ENCODE assay signal across 8 cellular contexts in the genomic region with DNA sequence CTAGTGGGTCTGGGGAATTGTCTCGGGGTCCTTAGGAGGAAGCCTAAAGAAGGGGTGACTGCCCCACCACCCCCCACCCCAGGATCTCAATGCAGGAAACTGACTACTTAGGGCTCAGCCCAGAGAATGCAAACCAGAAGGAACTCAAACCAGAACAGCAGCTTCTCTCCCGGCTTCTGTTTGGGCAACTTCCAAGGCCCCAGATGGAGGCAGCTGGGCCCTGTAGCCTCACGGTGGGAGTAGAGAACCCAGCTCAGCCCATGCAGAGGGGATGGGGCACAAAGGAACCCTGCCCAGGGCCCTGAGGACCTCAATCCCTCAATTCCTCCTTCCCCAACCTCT. TPM values are rescaled to one million over a fixed set of nuclear protein-coding genes. Genes with fewer than 3 reads are reported as not detected.
DNase-seq lines count a peak whose midpoint lies in the region; ATAC-seq, FAIRE-seq and TF ChIP-seq lines count a peak whose summit lies in the region.
"Had no signal": no experiment of that assay in that cellular context is flagged by ENCODE, and none has a peak within 500 bp of the region (broad histone marks: within the 10 kb centered on the region; RNA-seq: fewer than 3 reads in every experiment).

No MANE protein-coding gene starts in this region.

- H3K27me3 ChIP-seq in PC-9 (ENCODE audit: insufficient read depth, low read depth) (no peaks in the 10 kb centered on the region), esophagus squamous epithelium (no peaks in the 10 kb centered on the region), small intestine (ENCODE audit: control insufficient read depth in 2 of 2, insufficient read depth in 2 of 2, low read length in 2 of 2) (no peaks in the 10 kb centered on the region)

- no peaks in the 10 kb centered on the region for H3K9me2 ChIP-seq in PC-9 (ENCODE audit: insufficient read depth)

- no TSS peak for BruUV-seq in PC-9 (replicated peaks; lab: Mats Ljungman, UMichigan)

- CTCF ChIA-PET in PC-9 (lab: Charles Lee), result no interaction called here

- TF ChIP-seq POLR2A in esophagus squamous epithelium (IDR thresholded peaks at IDR 0.05), result no peak

- H3K36me3 ChIP-seq in PC-9 (ENCODE audit: low read depth), result no peaks in the 10 kb centered on the region
- H3K36me3 ChIP-seq in esophagus squamous epithelium, result peaks cover 0 to 4% (median 0%) of the 10 kb centered on the region in 3 donors
- no peaks in the 10 kb centered on the region for H3K36me3 ChIP-seq in small intestine (ENCODE audit: control insufficient read depth in 2 of 2, insufficient read depth in 2 of 2, low read length in 2 of 2)

- H2AFZ ChIP-seq in PC-9, result no peak overlapping the region

- TF ChIP-seq CTCF in PC-9 (conservative IDR thresholded peaks at IDR 0.05) (no peak), esophagus squamous epithelium (IDR thresholded peaks at IDR 0.05) (no peak)

- FAIRE-seq in small intestine (lab: Jason Lieb, UNC), result no peak

- intact Hi-C loops in PC-9 (cut with micrococcal nuclease; ENCODE audit: unreplicated experiment), result no loop called here
- intact Hi-C loops in esophagus squamous epithelium (cut with DNase I), result no loop called here

- ATAC-seq in GM18517 (IDR thresholded peaks at IDR 0.05; ENCODE audit: unreplicated experiment) (no peak), GM19452 (IDR thresholded peaks at IDR 0.05; ENCODE audit: unreplicated experiment) (no peak)

- H3K4me1 ChIP-seq in PC-9 (replicated peaks; ENCODE audit: insufficient read depth) (peaks cover 36% of the 10 kb centered on the region), esophagus squamous epithelium (peaks cover 20 to 69% (median 37%) of the 10 kb centered on the region in 3 donors), small intestine (ENCODE audit: control insufficient read depth in 2 of 2, insufficient read depth in 1 of 2, low read depth in 1 of 2, low read length in 1 of 2) (peaks cover 0 to 4% of the 10 kb centered on the region in 2 donors)

- H3K79me2 ChIP-seq in PC-9 (ENCODE audit: low read depth), result peaks cover 15% of the 10 kb centered on the region

- H3K27ac ChIP-seq in PC-9, result no peak overlapping the region
- H3K27ac ChIP-seq in esophagus squamous epithelium, result peak overlapping the region; percentile 55 to 85 (median 84)
- peak overlapping the region; percentile 52 to 90 for H3K27ac ChIP-seq in small intestine (ENCODE audit: low read depth in 1 of 2, low read length in 1 of 2)

- H3K9me3 ChIP-seq in PC-9 (ENCODE audit: insufficient read depth, low read depth) (no peaks in the 10 kb centered on the region), esophagus squamous epithelium (no peaks in the 10 kb centered on the region), small intestine (ENCODE audit: control insufficient read depth, low read depth) (no peaks in the 10 kb centered on the region)

- peaks cover 53% of the 10 kb centered on the region for H3F3A ChIP-seq in PC-9 (ENCODE audit: insufficient read depth, low read depth)

- POLR2A ChIA-PET in PC-9 (lab: Charles Lee; ENCODE audit: unreplicated experiment), result no interaction called here

- H4K20me1 ChIP-seq in PC-9 (ENCODE audit: insufficient read depth), result no peaks in the 10 kb centered on the region

- H3K4me2 ChIP-seq in PC-9, result peak overlapping the region; percentile 52

- DNase-seq in PC-9, result no peak
- no peak for DNase-seq in esophagus squamous epithelium (lab: John Stamatoyannopoulos, UW)
- DNase-seq in small intestine, result no peak
- no peak for DNase-seq in NCI-H345 (lab: John Stamatoyannopoulos, UW)
- DNase-seq: posterior cingulate gyrus had no signal

- WGBS in esophagus squamous epithelium, 2 donors, result 10 to 14% methylated on average over 3 of the region's 3 CpGs
- WGBS in small intestine, 3 donors, result 15 to 33% (median 32%) methylated on average over 3 of the region's 3 CpGs

- H3K4me3 ChIP-seq in GM08714 (ENCODE audit: low read length), result peak overlapping the region; percentile 83; the same call in 1 of the 2 replicates
- peak overlapping the region; percentile 10; the same call in 1 of the 2 replicates for H3K4me3 ChIP-seq in PC-9
- peak overlapping the region; percentile 8 to 80 (median 54) for H3K4me3 ChIP-seq in esophagus squamous epithelium
- H3K4me3 ChIP-seq in small intestine (ENCODE audit: low read depth in 1 of 2, low read length in 2 of 2), result peak overlapping the region in 1 of 2 donors; percentile 48

RNA-seq across cellular contexts. Expression of gene ADGRE5, which starts 2.3 kb away (rescaled TPM):
- total RNA-seq in PC-9 (2021), result 61.1 and 68.2 TPM in 2 replicates
- total RNA-seq in esophagus squamous epithelium, result 10 to 100 TPM in 2 of 4 donors, 1 to 10 TPM in 2; 5.6 to 23.7 (median 11.1) TPM
- 10 to 100 TPM; 13.6 to 51.6 (median 15.7) TPM for polyA plus RNA-seq in small intestine

RNA-seq across cellular contexts. Expression of gene DDX39A, which starts 35.6 kb away (rescaled TPM):
- 66.5 and 67.4 TPM in 2 replicates for total RNA-seq in PC-9 (2021)
- 100 to 1,000 TPM in 1 of 4 donors, 10 to 100 TPM in 3; 59.2 to 144 (median 88.4) TPM for total RNA-seq in esophagus squamous epithelium
- 100 to 1,000 TPM; 110 to 139 (median 139) TPM for polyA plus RNA-seq in small intestine

RNA-seq across cellular contexts. Expression of gene PKN1, which starts 49.6 kb away (rescaled TPM):
- total RNA-seq in PC-9 (2021), result 257 and 417 TPM in 2 replicates
- 10 to 100 TPM in 2 of 4 donors, 1 to 10 TPM in 2; 6.1 to 38.3 (median 21.0) TPM for total RNA-seq in esophagus squamous epithelium
- 10 to 100 TPM in 2 of 3 donors, 1 to 10 TPM in 1; 8.9 to 35.0 (median 27.8) TPM for polyA plus RNA-seq in small intestine
